ENCODE assay signal across 13 cellular contexts in genomic region chr20:41134362-41135186, GRCh38. TPM values are rescaled to one million over a fixed set of nuclear protein-coding genes. Genes with fewer than 3 reads are reported as not detected.
DNase-seq lines count a peak whose midpoint lies in the region; ATAC-seq lines count a peak whose summit lies in the region.
"Had no signal": no experiment of that assay in that cellular context is flagged by ENCODE, and none has a peak within 500 bp of the region (broad histone marks: within the 10 kb centered on the region; RNA-seq: fewer than 3 reads in every experiment).

No MANE protein-coding gene starts in this region.

- H3K4me3 Mint-ChIP-seq in T-cell, result peak overlapping the region in 1 of 3 donors; percentile 89
- H3K4me3 Mint-ChIP-seq in stimulated activated memory B cell treated with anti-CD40 and anti-IgM and Interleukin-4, amounts not matched to agents 10 μg/mL and 1 μg/mL and 100 μg/mL, for 72 hours, result no peak overlapping the region

- H3K36me3 ChIP-seq in esophagus (ENCODE audit: control insufficient read depth in 2 of 2, insufficient read depth in 2 of 2, low read length in 1 of 2), result no peaks in the 10 kb centered on the region
- H3K36me3 ChIP-seq: left lung had no signal

- ATAC-seq in T-cell (replicated peaks in 1 of 4), result no peak
- no peak for ATAC-seq in stimulated activated memory B cell treated with anti-CD40 and anti-IgM and Interleukin-4, amounts not matched to agents 10 μg/mL and 1 μg/mL and 100 μg/mL, for 72 hours

- no peaks in the 10 kb centered on the region for H3K36me3 Mint-ChIP-seq in T-cell
- no peaks in the 10 kb centered on the region for H3K36me3 Mint-ChIP-seq in stimulated activated memory B cell treated with anti-CD40 and anti-IgM and Interleukin-4, amounts not matched to agents 10 μg/mL and 1 μg/mL and 100 μg/mL, for 72 hours

- H3K27me3 Mint-ChIP-seq in T-cell, result no peaks in the 10 kb centered on the region
- no peaks in the 10 kb centered on the region for H3K27me3 Mint-ChIP-seq in stimulated activated memory B cell treated with anti-CD40 and anti-IgM and Interleukin-4, amounts not matched to agents 10 μg/mL and 1 μg/mL and 100 μg/mL, for 72 hours
- H3K27me3 Mint-ChIP-seq: activated B cell treated with CpG ODN at 0.5 μM for 24 hours, progenitor cell of endocrine pancreas had no signal

- peak overlapping the region; percentile 20 to 73 for H3K27ac ChIP-seq in esophagus (ENCODE audit: low read depth in 2 of 2, low read length in 1 of 2)
- H3K27ac ChIP-seq: left lung had no signal

- CTCF ChIA-PET in T-cell (lab: Charles Lee), result interaction anchor here (0.6 to 3.7 kb wide), 40 partner anchors 10 to 206 kb away, joined by 3 to 57 read pairs (median 4); partner anchors contain the start of gene LPIN3 (in 1 of the 2)

- peaks cover 39 to 44% (median 40%) of the 10 kb centered on the region in 3 donors for H3K4me1 Mint-ChIP-seq in T-cell
- H3K4me1 Mint-ChIP-seq in stimulated activated memory B cell treated with anti-CD40 and anti-IgM and Interleukin-4, amounts not matched to agents 10 μg/mL and 1 μg/mL and 100 μg/mL, for 72 hours, result peaks cover 65% of the 10 kb centered on the region

- H3K27me3 ChIP-seq in esophagus (ENCODE audit: control insufficient read depth in 1 of 2, insufficient read depth in 2 of 2, low read length in 2 of 2), result no peaks in the 10 kb centered on the region

- POLR2A ChIA-PET in T-cell (lab: Charles Lee), result interaction anchor here in 1 of 2 donors (0.9 kb wide), 1 partner anchor 97 kb away, joined by 4 read pairs; no protein-coding TSS in a partner anchor

- peak; percentile 59 for DNase-seq in activated CD8-positive, alpha-beta memory T cell treated with anti-CD3 and anti-CD28 coated beads for 24 hours
- no peak for DNase-seq in activated CD8-positive, alpha-beta memory T cell treated with anti-CD3 and anti-CD28 coated beads, Interleukin-2, amount 50 U/mL, for 4 hours
- DNase-seq in T-cell, result no peak
- DNase-seq in DMS 273 treated with DMSO at 0.1 percent for 48 hours (lab: John Stamatoyannopoulos, UW), result no peak
- no peak for DNase-seq in NCI-H82 treated with DMSO at 0.1 percent for 48 hours (lab: John Stamatoyannopoulos, UW; ENCODE audit: unreplicated experiment)
- DNase-seq in LoVo (ENCODE audit: low spot score), result no peak
- DNase-seq: left lung, NCI-H774 had no signal

- peak overlapping the region; percentile 42 to 81 for H3K27ac Mint-ChIP-seq in T-cell
- H3K27ac Mint-ChIP-seq in stimulated activated memory B cell treated with anti-CD40 and anti-IgM and Interleukin-4, amounts not matched to agents 10 μg/mL and 1 μg/mL and 100 μg/mL, for 72 hours, result peak overlapping the region; percentile 75
- H3K27ac Mint-ChIP-seq: activated B cell treated with CpG ODN at 0.5 μM for 24 hours had no signal

- H3K9me3 ChIP-seq in esophagus (ENCODE audit: control insufficient read depth in 2 of 2, insufficient read depth in 1 of 2, low read depth in 1 of 2, low read length in 1 of 2), result no peaks in the 10 kb centered on the region
- H3K9me3 ChIP-seq: left lung had no signal

- H3K4me1 ChIP-seq in esophagus (ENCODE audit: control insufficient read depth in 2 of 2, insufficient read depth in 2 of 2, low read length in 1 of 2), result peaks cover 3 to 21% of the 10 kb centered on the region in 2 donors

- H3K9me3 Mint-ChIP-seq in T-cell, result no peaks in the 10 kb centered on the region
- H3K9me3 Mint-ChIP-seq in stimulated activated memory B cell treated with anti-CD40 and anti-IgM and Interleukin-4, amounts not matched to agents 10 μg/mL and 1 μg/mL and 100 μg/mL, for 72 hours, result no peaks in the 10 kb centered on the region
- H3K9me3 Mint-ChIP-seq: activated B cell treated with CpG ODN at 0.5 μM for 24 hours had no signal

- no peak overlapping the region for H3K4me3 ChIP-seq in esophagus (ENCODE audit: low read depth in 1 of 2, low read length in 2 of 2)
- H3K4me3 ChIP-seq: left lung, smooth muscle cell had no signal

- 72 to 73% methylated on average over 9 of the region's 9 CpGs for WGBS in esophagus, 2 donors

RNA-seq across cellular contexts. Expression of gene PLCG1, which starts 2.8 kb away (rescaled TPM):
- total RNA-seq in T-cell, result 100 to 1,000 TPM; 390 to 589 (median 444) TPM
- polyA plus RNA-seq in esophagus, result 10 to 100 TPM; 26.2 to 45.3 TPM
